Comparison of ENCODE assay signal across 16 cellular contexts in genomic region chr6:1705630-1706029, GRCh38.
A peak's percentile ranks its signal among the peaks of the same experiment; 100 is the strongest.
DNase-seq lines count a peak whose midpoint lies in the region; ATAC-seq and TF ChIP-seq lines count a peak whose summit lies in the region.
"Had no signal": no experiment of that assay in that cellular context is flagged by ENCODE, and none has a peak within 500 bp of the region (broad histone marks: within the 10 kb centered on the region; RNA-seq: fewer than 3 reads in every experiment).

No MANE protein-coding gene starts in this region.

- H3K27ac Mint-ChIP-seq in osteocyte (ENCODE audit: unreplicated experiment): no peak overlapping the region
- H3K27ac Mint-ChIP-seq: HFFc6 had no signal

- peak; percentile 84 for DNase-seq in NCI-H82 (lab: John Stamatoyannopoulos, UW)
- no peak for DNase-seq in NCI-H82 treated with DMSO at 0.1 percent for 48 hours (lab: John Stamatoyannopoulos, UW; ENCODE audit: unreplicated experiment)
- peak; percentile 42 for DNase-seq in WERI-Rb-1
- peak; percentile 60 for DNase-seq in osteocyte (ENCODE audit: extremely low spot score, unreplicated experiment)
- no peak for DNase-seq in stimulated activated CD4-positive, alpha-beta T cell treated with anti-CD3 and anti-CD28 coated beads, Interleukin-4, amount 100 ng/mL, for 4 hours
- DNase-seq: C1 segment of cervical spinal cord; Calu3; CD4-positive, alpha-beta memory T cell; COR-L47; DMS53; DMS79 treated with DMSO at 0.1 percent for 48 hours; GF-D8; GOT3; HFFc6 had no signal

- H3K27ac ChIP-seq in WERI-Rb-1: no peak overlapping the region

- no peaks in the 10 kb centered on the region for H3K27me3 ChIP-seq in WERI-Rb-1 (ENCODE audit: insufficient read depth, low read depth, severe bottlenecking)

- H3K4me3 Mint-ChIP-seq in osteocyte (ENCODE audit: unreplicated experiment): no peak overlapping the region
- H3K4me3 Mint-ChIP-seq: CD4-positive, alpha-beta memory T cell; HFFc6 had no signal

- H3K27me3 Mint-ChIP-seq in osteocyte (ENCODE audit: unreplicated experiment): no peaks in the 10 kb centered on the region
- H3K27me3 Mint-ChIP-seq: CD4-positive, alpha-beta memory T cell had no signal

- H3K9me3 Mint-ChIP-seq in osteocyte (ENCODE audit: unreplicated experiment): no peaks in the 10 kb centered on the region
- H3K9me3 Mint-ChIP-seq: CD4-positive, alpha-beta memory T cell; HFFc6 had no signal

- TF ChIP-seq CTCF in WERI-Rb-1 (IDR thresholded peaks at IDR 0.05; ENCODE audit: low read depth, low read length): no peak
- no peak for TF ChIP-seq CTCF in osteocyte (IDR thresholded peaks at IDR 0.05)

- peaks cover 31% of the 10 kb centered on the region for H3K4me1 Mint-ChIP-seq in osteocyte (ENCODE audit: unreplicated experiment)
- H3K4me1 Mint-ChIP-seq: CD4-positive, alpha-beta memory T cell had no signal

- H3K4me3 ChIP-seq in WERI-Rb-1 (ENCODE audit: low read depth, low read length): no peak overlapping the region
- H3K4me3 ChIP-seq: HAP-1 had no signal

- no peaks in the 10 kb centered on the region for H3K9me3 ChIP-seq in WERI-Rb-1 (ENCODE audit: severe bottlenecking)
- H3K9me3 ChIP-seq: HAP-1 had no signal

- no peak for ATAC-seq in GM19463 (IDR thresholded peaks at IDR 0.05; ENCODE audit: unreplicated experiment)

- no peaks in the 10 kb centered on the region for H3K36me3 Mint-ChIP-seq in osteocyte (ENCODE audit: unreplicated experiment)
- H3K36me3 Mint-ChIP-seq: CD4-positive, alpha-beta memory T cell had no signal

- H3K36me3 ChIP-seq in WERI-Rb-1: no peaks in the 10 kb centered on the region
- H3K36me3 ChIP-seq: HAP-1 had no signal

Comparison
In these comparisons a context has a peak if more than half of its experiments do, and no peak if none do; other contexts are left out.
1. DNase-seq: peak in NCI-H82 (single experiment), WERI-Rb-1 (single experiment) and osteocyte (single experiment); none in NCI-H82 treated with DMSO at 0.1 percent for 48 hours (single experiment) and stimulated activated CD4-positive, alpha-beta T cell treated with anti-CD3 and anti-CD28 coated beads, Interleukin-4, amount 100 ng/mL, for 4 hours (0 of 2).